In the genomic region with DNA sequence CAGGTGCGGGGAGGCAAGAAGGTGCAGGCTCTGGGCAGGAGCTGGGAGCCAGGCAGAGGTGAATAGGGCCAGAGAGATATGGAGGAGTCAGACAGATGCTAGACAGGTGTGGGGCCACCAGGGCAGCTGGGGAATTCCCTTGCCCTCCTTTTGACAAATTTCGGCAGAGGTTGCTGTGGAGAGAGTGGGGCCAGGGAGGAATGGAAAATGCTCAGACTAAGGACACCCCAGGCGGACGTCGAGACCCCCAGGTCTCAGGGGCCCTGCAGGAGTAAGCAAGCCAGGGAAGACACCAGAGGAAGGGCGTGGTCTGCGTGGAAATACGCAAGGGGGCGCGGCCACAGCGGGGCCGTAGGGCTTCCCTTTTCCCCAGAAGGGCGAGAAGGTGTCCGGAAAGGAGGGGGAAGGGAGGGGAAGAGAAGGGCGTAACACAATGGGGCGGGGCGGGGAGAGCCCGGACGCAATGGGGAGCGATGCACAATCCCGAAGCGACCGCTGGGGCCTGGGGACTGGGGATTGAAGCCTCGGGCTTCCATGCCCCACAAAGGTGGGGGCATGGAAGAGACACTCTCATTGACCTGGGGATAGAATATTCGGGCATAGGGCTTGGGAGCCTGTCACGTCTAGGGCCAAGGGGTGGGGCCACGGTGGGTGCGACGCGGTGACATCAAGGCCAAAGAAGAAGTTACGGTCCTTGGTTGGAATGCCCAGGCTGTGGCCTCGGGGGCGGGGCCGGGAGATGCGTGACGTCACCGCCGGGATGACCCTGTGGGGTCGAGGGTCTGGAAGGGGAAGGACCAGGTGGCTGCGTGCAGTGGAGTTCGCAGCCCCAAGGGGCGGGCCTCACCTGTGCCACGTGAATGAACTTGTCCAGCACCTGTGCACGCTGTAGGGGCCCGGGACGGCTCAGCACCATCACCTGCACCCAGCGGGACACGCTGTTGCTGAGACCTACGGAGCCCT, we compare ENCODE assay signal across 9 cellular contexts. TPM values are rescaled to one million over a fixed set of nuclear protein-coding genes. Genes with fewer than 3 reads are reported as not detected.
DNase-seq lines count a peak whose midpoint lies in the region; ATAC-seq, FAIRE-seq and TF ChIP-seq lines count a peak whose summit lies in the region.
"Had no signal": no experiment of that assay in that cellular context is flagged by ENCODE, and none has a peak within 500 bp of the region (broad histone marks: within the 10 kb centered on the region; RNA-seq: fewer than 3 reads in every experiment).

No MANE protein-coding gene starts in this region.

- H4K20me1 ChIP-seq in GM23338 (replicated peaks; ENCODE audit: insufficient read depth) (no peaks in the 10 kb centered on the region), keratinocyte (ENCODE audit: control insufficient read depth, extremely low read depth, insufficient read depth, low read length) (no peaks in the 10 kb centered on the region)

- H3K36me3 Mint-ChIP-seq in GM23338 (ENCODE audit: low read depth), result no peaks in the 10 kb centered on the region; the same call in 2 of the 3 replicates

- no peak overlapping the region for H3K9ac ChIP-seq in keratinocyte (ENCODE audit: control insufficient read depth, extremely low read depth, insufficient read depth, low read length)

- H3K4me2 ChIP-seq in GM23338, result peak overlapping the region; percentile 87
- peak overlapping the region; percentile 77 for H3K4me2 ChIP-seq in keratinocyte (ENCODE audit: control insufficient read depth, extremely low read depth, insufficient read depth, low read depth, low read length)

- POLR2A ChIA-PET in AG04450 (lab: Yijun Ruan, JAX), result no interaction called here

- H3F3A ChIP-seq in GM23338 (replicated peaks; ENCODE audit: low read depth), result 0 out of 2 replicates have a peak, but pooled peaks cover 13% of the 10 kb centered on the region

- peak overlapping the region; percentile 66 for H3K27ac Mint-ChIP-seq in GM23338

- H3K27me3 Mint-ChIP-seq in GM23338 (ENCODE audit: insufficient read depth, low read depth, poor library complexity), result peaks cover 23% of the 10 kb centered on the region

- TF ChIP-seq POLR2A in adrenal gland (IDR thresholded peaks at IDR 0.05), result no peak

- DNase-seq in AG04450 (ENCODE audit: low read depth, low spot score), result no peak
- peak; percentile 92 for DNase-seq in GM23338 (ENCODE audit: low spot score)
- peak; percentile 84 for DNase-seq in RPMI8226
- peak in 6 of 7 donors; percentile 40 to 63 (median 48) for DNase-seq in adrenal gland
- peak; percentile 28 for DNase-seq in keratinocyte (ENCODE audit: low read depth, low spot score)
- DNase-seq in stimulated activated CD4-positive, alpha-beta T cell treated with anti-CD3 and anti-CD28 coated beads, Interleukin-2, amount 100 ng/mL, for 48 hours, result peak; percentile 52 to 53

- intact Hi-C loops in adrenal gland (cut with DNase I), result no loop called here

- H3K9me3 ChIP-seq in AG04450 (ENCODE audit: control insufficient read depth, insufficient read depth, low read length) (no peaks in the 10 kb centered on the region), adrenal gland (replicated peaks in 1 of 3) (no peaks in the 10 kb centered on the region), keratinocyte (ENCODE audit: control insufficient read depth, low read depth, low read length) (no peaks in the 10 kb centered on the region)

- dilution Hi-C loops in keratinocyte (cut with MboI; ENCODE audit: extremely low pct_ligation_motif_present, low sequenced_read_pairs), result no loop called here

- peak overlapping the region; percentile 80 for H3K4me3 Mint-ChIP-seq in GM23338

- H3K4me1 Mint-ChIP-seq in GM23338, result peaks cover 12% of the 10 kb centered on the region

- CTCF ChIA-PET in AG04450 (lab: Charles Lee), result no interaction called here

- H3K27me3 ChIP-seq in AG04450 (ENCODE audit: control insufficient read depth, insufficient read depth, low read length) (peaks cover 29% of the 10 kb centered on the region), GM23338 (ENCODE audit: insufficient read depth) (peaks cover 10% of the 10 kb centered on the region; the same call in 1 of the 2 replicates), adrenal gland (peaks cover 8% of the 10 kb centered on the region), keratinocyte (ENCODE audit: control insufficient read depth, extremely low read depth, insufficient read depth, low read length) (peaks cover 13% of the 10 kb centered on the region)

- H3K79me2 ChIP-seq in GM23338 (replicated peaks; ENCODE audit: insufficient read depth) (no peaks in the 10 kb centered on the region), keratinocyte (ENCODE audit: control insufficient read depth, insufficient read depth, low read length) (no peaks in the 10 kb centered on the region)

- ATAC-seq in GM23338, result peak; percentile 89
- no peak for ATAC-seq in GM19467 (IDR thresholded peaks at IDR 0.05; ENCODE audit: unreplicated experiment)
- no peak for ATAC-seq in HG03520 (IDR thresholded peaks at IDR 0.05; ENCODE audit: unreplicated experiment)

- H3K27ac ChIP-seq in AG04450 (ENCODE audit: low read depth, low read length), result peak overlapping the region; percentile 11
- no peak overlapping the region for H3K27ac ChIP-seq in GM23338 (ENCODE audit: low read depth)
- H3K27ac ChIP-seq in adrenal gland, result no peak overlapping the region
- H3K27ac ChIP-seq in keratinocyte (ENCODE audit: control insufficient read depth, insufficient read depth, low read length), result no peak overlapping the region
- H3K27ac ChIP-seq: epithelial cell of prostate had no signal

- H3K36me3 ChIP-seq in GM23338 (ENCODE audit: insufficient read depth), result no peaks in the 10 kb centered on the region
- H3K36me3 ChIP-seq in adrenal gland (replicated peaks in 1 of 2), result no peaks in the 10 kb centered on the region
- no peaks in the 10 kb centered on the region for H3K36me3 ChIP-seq in keratinocyte (ENCODE audit: control insufficient read depth in 2 of 2, extremely low read depth in 1 of 2, insufficient read depth in 2 of 2, low read length in 2 of 2)

- TF ChIP-seq CTCF in AG04450 (IDR thresholded peaks at IDR 0.05; ENCODE audit: low read depth, low read length) (no peak), GM23338 (conservative IDR thresholded peaks at IDR 0.05; ENCODE audit: low read depth in 2 of 2) (0 out of 4 replicates have a peak, but pooled peaks have one; percentile 8 to 17), adrenal gland (IDR thresholded peaks at IDR 0.05) (no peak), keratinocyte (optimal IDR thresholded peaks at IDR 0.05 in 1 of 3, IDR thresholded peaks at IDR 0.05 in 1 of 3, conservative IDR thresholded peaks at IDR 0.05 in 1 of 3; ENCODE audit: extremely low read depth in 1 of 3, insufficient read depth in 2 of 3, low read length in 3 of 3) (peak in 1 of 3 experiments; percentile 2)

- H3K9me3 Mint-ChIP-seq in GM23338, result no peaks in the 10 kb centered on the region

- 8 to 14% (median 13%) methylated on average over 16 to 49 of the region's 49 CpGs for WGBS in adrenal gland, 4 donors

- no peak for FAIRE-seq in keratinocyte (lab: Jason Lieb, UNC)

- no peaks in the 10 kb centered on the region for H3K9me1 ChIP-seq in keratinocyte (ENCODE audit: control insufficient read depth, extremely low read depth, insufficient read depth, low read length)

- peaks cover 6% of the 10 kb centered on the region; the same call in 1 of the 2 replicates for H3K4me1 ChIP-seq in GM23338 (ENCODE audit: insufficient read depth)
- peaks cover 0 to 11% of the 10 kb centered on the region in 2 donors for H3K4me1 ChIP-seq in adrenal gland (replicated peaks in 1 of 2)
- H3K4me1 ChIP-seq in keratinocyte (ENCODE audit: control insufficient read depth, extremely low read depth, insufficient read depth, low read length), result peaks cover 9% of the 10 kb centered on the region

- H2AFZ ChIP-seq in GM23338 (peak overlapping the region; percentile 98), keratinocyte (ENCODE audit: control insufficient read depth, low read length) (peak overlapping the region; percentile 30)

- H3K9me2 ChIP-seq in GM23338 (ENCODE audit: insufficient read depth), result no peaks in the 10 kb centered on the region

- H3K4me3 ChIP-seq in AG04450 (ENCODE audit: low read depth, low read length), result no peak overlapping the region
- H3K4me3 ChIP-seq in GM23338, result peak overlapping the region; percentile 66
- peak overlapping the region in 1 of 4 donors; percentile 43 for H3K4me3 ChIP-seq in adrenal gland
- peak overlapping the region; percentile 24 to 48 (median 46) for H3K4me3 ChIP-seq in keratinocyte (ENCODE audit: control insufficient read depth in 2 of 3, extremely low read depth in 1 of 3, insufficient read depth in 2 of 3, low read depth in 1 of 3, low read length in 3 of 3)

RNA-seq across cellular contexts. Expression of gene RASGRP4, which starts 8.2 kb away (rescaled TPM):
- polyA plus RNA-seq in AG04450 (2011; rRNA removed) (not detected in 2 replicates), GM23338 (2016; fragmentation: Nextera tagmentation; extraction: Ambion mirVana) (1.5 and 1.6 TPM in 2 replicates), adrenal gland (1 to 10 TPM; 1.3 to 4.5 (median 2.7) TPM), keratinocyte (not detected in 3 replicates)
- not detected in 2 replicates for polyA minus RNA-seq in AG04450 (2011; rRNA and poly(A)+ RNA removed)
- total RNA-seq in GM23338 (2014; rRNA removed; shearing (Covaris generic)), result 3.6 and 4.1 TPM in 2 replicates
- total RNA-seq in adrenal gland, result 1 to 10 TPM; 2.9 to 10.0 (median 4.4) TPM
- not detected for polyA plus RNA-seq in keratinocyte (2011; ENCODE audit: low read depth)
- polyA plus RNA-seq in keratinocyte (2011; cell fraction: cytosol; rRNA removed), result not detected in 2 replicates
- not detected in 2 replicates for polyA plus RNA-seq in keratinocyte (2011; cell fraction: nucleus; rRNA removed)
- polyA plus RNA-seq in keratinocyte (2012; ENCODE audit: low replicate concordance), result 0.17 TPM in 1 of 2 replicates, not detected in the other
- polyA minus RNA-seq in keratinocyte, result not detected in 3 replicates
- polyA minus RNA-seq in keratinocyte (2011; cell fraction: cytosol; rRNA and poly(A)+ RNA removed), result not detected
- polyA minus RNA-seq in keratinocyte (2011; cell fraction: nucleus; rRNA and poly(A)+ RNA removed), result not detected in 2 replicates

RNA-seq across cellular contexts. Expression of gene FAM98C, which starts 14.9 kb away (rescaled TPM):
- 5.0 and 7.9 TPM in 2 replicates for polyA plus RNA-seq in AG04450 (2011; rRNA removed)
- polyA minus RNA-seq in AG04450 (2011; rRNA and poly(A)+ RNA removed), result 4.0 and 5.4 TPM in 2 replicates
- total RNA-seq in GM23338 (2014; rRNA removed; shearing (Covaris generic)), result 4.3 and 5.7 TPM in 2 replicates
- 7.6 and 8.0 TPM in 2 replicates for polyA plus RNA-seq in GM23338 (2016; fragmentation: Nextera tagmentation; extraction: Ambion mirVana)
- 10 to 100 TPM; 13.4 to 33.5 (median 17.0) TPM for total RNA-seq in adrenal gland
- polyA plus RNA-seq in adrenal gland, result 10 to 100 TPM in 2 of 3 donors, 1 to 10 TPM in 1; 5.3 to 25.7 (median 20.8) TPM
- 4.5 to 9.5 TPM (median 5.8 TPM) in 3 replicates for polyA plus RNA-seq in keratinocyte
- 2.0 TPM for polyA plus RNA-seq in keratinocyte (2011; ENCODE audit: low read depth)
- 2.7 and 8.1 TPM in 2 replicates for polyA plus RNA-seq in keratinocyte (2011; cell fraction: cytosol; rRNA removed)
- polyA plus RNA-seq in keratinocyte (2011; cell fraction: nucleus; rRNA removed), result 9.7 and 12.4 TPM in 2 replicates
- polyA plus RNA-seq in keratinocyte (2012; ENCODE audit: low replicate concordance), result 8.2 and 10.2 TPM in 2 replicates
- polyA minus RNA-seq in keratinocyte, result 2.3 to 6.9 TPM (median 4.2 TPM) in 3 replicates
- 9.0 TPM for polyA minus RNA-seq in keratinocyte (2011; cell fraction: cytosol; rRNA and poly(A)+ RNA removed)
- 1.5 and 3.4 TPM in 2 replicates for polyA minus RNA-seq in keratinocyte (2011; cell fraction: nucleus; rRNA and poly(A)+ RNA removed)

RNA-seq across cellular contexts. Expression of gene RYR1, which starts 15.7 kb away (rescaled TPM):
- polyA plus RNA-seq in AG04450 (2011; rRNA removed) (not detected in 2 replicates), GM23338 (2016; fragmentation: Nextera tagmentation; extraction: Ambion mirVana) (4.0 and 4.7 TPM in 2 replicates), adrenal gland (1 to 10 TPM; 1.2 to 7.2 (median 2.0) TPM), keratinocyte (0.32 to 0.75 TPM (median 0.41 TPM) in 3 replicates)
- polyA minus RNA-seq in AG04450 (2011; rRNA and poly(A)+ RNA removed), result not detected in 2 replicates
- 17.3 and 26.7 TPM in 2 replicates for total RNA-seq in GM23338 (2014; rRNA removed; shearing (Covaris generic))
- total RNA-seq in adrenal gland, result 1 to 10 TPM in 7 of 8 donors, under 1 TPM in 1; 0.90 to 10.0 (median 3.4) TPM
- 1.8 TPM for polyA plus RNA-seq in keratinocyte (2011; ENCODE audit: low read depth)
- polyA plus RNA-seq in keratinocyte (2011; cell fraction: cytosol; rRNA removed), result 0.09 and 0.48 TPM in 2 replicates
- 1.3 and 1.6 TPM in 2 replicates for polyA plus RNA-seq in keratinocyte (2011; cell fraction: nucleus; rRNA removed)
- 0.99 and 3.5 TPM in 2 replicates for polyA plus RNA-seq in keratinocyte (2012; ENCODE audit: low replicate concordance)
- polyA minus RNA-seq in keratinocyte, result 0.10 to 1.2 TPM (median 0.30 TPM) in 3 replicates
- 0.19 TPM for polyA minus RNA-seq in keratinocyte (2011; cell fraction: cytosol; rRNA and poly(A)+ RNA removed)
- polyA minus RNA-seq in keratinocyte (2011; cell fraction: nucleus; rRNA and poly(A)+ RNA removed), result 0.11 and 0.16 TPM in 2 replicates

RNA-seq across cellular contexts. Expression of gene SPRED3, which starts 29.3 kb away (rescaled TPM):
- 2.5 and 3.6 TPM in 2 replicates for polyA plus RNA-seq in AG04450 (2011; rRNA removed)
- polyA minus RNA-seq in AG04450 (2011; rRNA and poly(A)+ RNA removed), result 5.0 and 8.6 TPM in 2 replicates
- 3.9 TPM in 2 replicates for total RNA-seq in GM23338 (2014; rRNA removed; shearing (Covaris generic))
- 10.7 and 11.6 TPM in 2 replicates for polyA plus RNA-seq in GM23338 (2016; fragmentation: Nextera tagmentation; extraction: Ambion mirVana)
- 1 to 10 TPM in 3 of 8 donors, under 1 TPM in 4, not detected in 1; 0.09 to 3.3 (median 0.55) TPM for total RNA-seq in adrenal gland
- 1 to 10 TPM; 1.4 TPM for polyA plus RNA-seq in adrenal gland
- 2.0 to 2.6 TPM (median 2.1 TPM) in 3 replicates for polyA plus RNA-seq in keratinocyte
- 0.29 TPM for polyA plus RNA-seq in keratinocyte (2011; ENCODE audit: low read depth)
- 2.2 and 2.4 TPM in 2 replicates for polyA plus RNA-seq in keratinocyte (2011; cell fraction: cytosol; rRNA removed)
- 9.5 and 11.3 TPM in 2 replicates for polyA plus RNA-seq in keratinocyte (2011; cell fraction: nucleus; rRNA removed)
- polyA plus RNA-seq in keratinocyte (2012; ENCODE audit: low replicate concordance), result 1.7 and 3.0 TPM in 2 replicates
- polyA minus RNA-seq in keratinocyte, result 1.4 to 6.3 TPM (median 2.3 TPM) in 3 replicates
- polyA minus RNA-seq in keratinocyte (2011; cell fraction: cytosol; rRNA and poly(A)+ RNA removed), result 3.1 TPM
- polyA minus RNA-seq in keratinocyte (2011; cell fraction: nucleus; rRNA and poly(A)+ RNA removed), result 3.4 and 3.7 TPM in 2 replicates

RNA-seq across cellular contexts. Expression of gene GGN, which starts 30.0 kb away (rescaled TPM):
- polyA plus RNA-seq in AG04450 (2011; rRNA removed) (0.15 and 0.27 TPM in 2 replicates), GM23338 (2016; fragmentation: Nextera tagmentation; extraction: Ambion mirVana) (1.5 and 2.6 TPM in 2 replicates), adrenal gland (1 to 10 TPM in 1 of 3 donors, under 1 TPM in 1, not detected in 1; 0.88 to 1.6 TPM), keratinocyte (0.07 to 0.22 TPM in 2 of 3 replicates, not detected in the other)
- polyA minus RNA-seq in AG04450 (2011; rRNA and poly(A)+ RNA removed), result 0.17 TPM in 1 of 2 replicates, not detected in the other
- 0.14 and 0.70 TPM in 2 replicates for total RNA-seq in GM23338 (2014; rRNA removed; shearing (Covaris generic))
- 1 to 10 TPM in 1 of 8 donors, under 1 TPM in 5, not detected in 2; 0.57 to 1.4 (median 0.78) TPM for total RNA-seq in adrenal gland
- not detected for polyA plus RNA-seq in keratinocyte (2011; ENCODE audit: low read depth)
- 0.02 and 0.45 TPM in 2 replicates for polyA plus RNA-seq in keratinocyte (2011; cell fraction: cytosol; rRNA removed)
- polyA plus RNA-seq in keratinocyte (2011; cell fraction: nucleus; rRNA removed), result 0.10 and 0.19 TPM in 2 replicates
- 0.74 and 1.1 TPM in 2 replicates for polyA plus RNA-seq in keratinocyte (2012; ENCODE audit: low replicate concordance)
- not detected in 3 replicates for polyA minus RNA-seq in keratinocyte
- not detected for polyA minus RNA-seq in keratinocyte (2011; cell fraction: cytosol; rRNA and poly(A)+ RNA removed)
- not detected in 2 replicates for polyA minus RNA-seq in keratinocyte (2011; cell fraction: nucleus; rRNA and poly(A)+ RNA removed)

Comparison
In these comparisons a context has a peak if more than half of its experiments do, and no peak if none do; other contexts are left out.
1. CTCF ChIP-seq: peak in GM23338 (2 of 2); none in AG04450 (single experiment) and adrenal gland (0 of 6).